Comparison of ENCODE assay signal across 14 cellular contexts in genomic region chr20:51358032-51358724, GRCh38.
A peak's percentile ranks its signal among the peaks of the same experiment; 100 is the strongest.
DNase-seq lines count a peak whose midpoint lies in the region; ATAC-seq and TF ChIP-seq lines count a peak whose summit lies in the region.
"Had no signal": no experiment of that assay in that cellular context is flagged by ENCODE, and none has a peak within 500 bp of the region (broad histone marks: within the 10 kb centered on the region; RNA-seq: fewer than 3 reads in every experiment).

No MANE protein-coding gene starts in this region.

- no peak for DNase-seq in PC-3
- no peak for DNase-seq in brain microvascular endothelial cell
- no peak for DNase-seq in NCI-H128 (lab: John Stamatoyannopoulos, UW; ENCODE audit: unreplicated experiment)
- DNase-seq in colonic mucosa = no peak
- DNase-seq in GM19238 (ENCODE audit: insufficient read length, low spot score) = no peak
- no peak for DNase-seq in left lung
- DNase-seq: CD4-positive, alpha-beta memory T cell; DMS153; DMS79; GDM1; H9; KG1 had no signal

- no peaks in the 10 kb centered on the region for H3K4me1 ChIP-seq in HEK293 (ENCODE audit: control insufficient read depth, insufficient read depth, low read length)
- peaks cover 55% of the 10 kb centered on the region for H3K4me1 ChIP-seq in PC-3 (ENCODE audit: insufficient read depth, low read length)
- no peaks in the 10 kb centered on the region for H3K4me1 ChIP-seq in colonic mucosa
- H3K4me1 ChIP-seq in left lung = no peaks in the 10 kb centered on the region

- H3K27me3 ChIP-seq in PC-3 (ENCODE audit: low read length) (no peaks in the 10 kb centered on the region), brain microvascular endothelial cell (replicated peaks) (no peaks in the 10 kb centered on the region), colonic mucosa (no peaks in the 10 kb centered on the region), left lung (no peaks in the 10 kb centered on the region)
- H3K27me3 ChIP-seq: BLaER1 had no signal

- no TSS peak for BruUV-seq in PC-3 (replicated peaks; lab: Mats Ljungman, UMichigan)

- POLR2A ChIA-PET in HEK293 (lab: Yijun Ruan, JAX) (no interaction called here), PC-3 (lab: Charles Lee; ENCODE audit: unreplicated experiment) (no interaction called here)

- no peak overlapping the region for H3K4me2 ChIP-seq in PC-3 (ENCODE audit: low read length)
- H3K4me2 ChIP-seq: BLaER1 had no signal

- H3K36me3 ChIP-seq in HEK293 (ENCODE audit: control insufficient read depth in 2 of 2, insufficient read depth in 1 of 2, low read length in 2 of 2) = no peaks in the 10 kb centered on the region
- no peaks in the 10 kb centered on the region for H3K36me3 ChIP-seq in PC-3 (ENCODE audit: low read depth, low read length)
- no peaks in the 10 kb centered on the region for H3K36me3 ChIP-seq in brain microvascular endothelial cell (replicated peaks)
- H3K36me3 ChIP-seq in colonic mucosa = no peaks in the 10 kb centered on the region
- no peaks in the 10 kb centered on the region for H3K36me3 ChIP-seq in left lung
- H3K36me3 ChIP-seq: BLaER1 had no signal

- H4K20me1 ChIP-seq in PC-3 (ENCODE audit: low read length) = no peaks in the 10 kb centered on the region
- H4K20me1 ChIP-seq: BLaER1 had no signal

- no peak overlapping the region for H3K4me3 ChIP-seq in HEK293 (ENCODE audit: low read depth, low read length)
- H3K4me3 ChIP-seq in PC-3 (ENCODE audit: low read length) = no peak overlapping the region
- no peak overlapping the region for H3K4me3 ChIP-seq in brain microvascular endothelial cell (ENCODE audit: low read depth, low read length)
- H3K4me3 ChIP-seq in colonic mucosa = no peak overlapping the region
- no peak overlapping the region for H3K4me3 ChIP-seq in left lung
- H3K4me3 ChIP-seq: BLaER1 had no signal

- no peak overlapping the region for H2AFZ ChIP-seq in PC-3 (ENCODE audit: low read length)

- CTCF ChIA-PET in HEK293 (lab: Yijun Ruan, JAX) = interaction anchor here (0.5 kb wide), 1 partner anchor 9 kb away, joined by 3 read pairs; no protein-coding TSS in a partner anchor
- CTCF ChIA-PET in PC-3 (lab: Charles Lee) = no interaction called here

- intact Hi-C loops in PC-3 (cut with micrococcal nuclease) (no loop called here), colonic mucosa (cut with DNase I) (no loop called here), left lung (cut with DNase I) (no loop called here)

- H3K9me3 ChIP-seq in HEK293 (ENCODE audit: control insufficient read depth, insufficient read depth, low read depth, low read length) (no peaks in the 10 kb centered on the region), PC-3 (ENCODE audit: low read length) (no peaks in the 10 kb centered on the region), colonic mucosa (no peaks in the 10 kb centered on the region), left lung (no peaks in the 10 kb centered on the region)

- H3K27ac ChIP-seq in HEK293 (ENCODE audit: extremely low read depth, low read depth, low read length) (no peak overlapping the region), PC-3 (ENCODE audit: low read length) (peak overlapping the region; percentile 91; the same call in 1 of the 2 replicates), brain microvascular endothelial cell (peak overlapping the region; percentile 100), colonic mucosa (no peak overlapping the region), left lung (no peak overlapping the region)
- H3K27ac ChIP-seq: BLaER1 had no signal

- no peaks in the 10 kb centered on the region for H3K79me2 ChIP-seq in PC-3 (ENCODE audit: low read length)

- H3K9me2 ChIP-seq in PC-3 (replicated peaks; ENCODE audit: low read length) = no peaks in the 10 kb centered on the region

- H3F3A ChIP-seq in PC-3 (ENCODE audit: low read length, unreplicated experiment) = peaks cover 3% of the 10 kb centered on the region

- ATAC-seq in PC-3 = no peak
- no peak for ATAC-seq in left lung

- TF ChIP-seq CTCF in HEK293 (tag by site-specific recombination; IDR thresholded peaks at IDR 0.05) (no peak), PC-3 (conservative IDR thresholded peaks at IDR 0.05; ENCODE audit: low read depth, low read length) (no peak), brain microvascular endothelial cell (IDR thresholded peaks at IDR 0.05; ENCODE audit: low read depth, low read length, missing control alignments) (no peak), colonic mucosa (IDR thresholded peaks at IDR 0.05) (no peak), left lung (IDR thresholded peaks at IDR 0.05) (no peak)

- in situ Hi-C loops in brain microvascular endothelial cell (cut with HindIII; ENCODE audit: low pct_ligation_motif_present, low sequenced_read_pairs) = no loop called here

- H3K9ac ChIP-seq in PC-3 (ENCODE audit: low read length) = no peak overlapping the region
- no peak overlapping the region for H3K9ac ChIP-seq in colonic mucosa (ENCODE audit: low read depth in 2 of 2, low read length in 2 of 2)
- H3K9ac ChIP-seq: BLaER1 had no signal

TF ChIP-seq in HEK293, 187 proteins besides CTCF, POLR2A, EP300 and RAD21 (continues in another document):
- TF ChIP-seq ZNF398 (tag by site-specific recombination; IDR thresholded peaks at IDR 0.05) (no peak), ZNF707 (tag by site-specific recombination; IDR thresholded peaks at IDR 0.05) (0 out of 2 replicates have a peak, but pooled peaks have one; percentile 29), PBX3 (CRISPR knock-in tag; IDR thresholded peaks at IDR 0.05) (no peak), ZNF362 (tag by site-specific recombination; IDR thresholded peaks at IDR 0.05) (no peak), ZNF530 (tag by site-specific recombination; IDR thresholded peaks at IDR 0.05; ENCODE audit: low read depth) (no peak), ZNF645 (tag by site-specific recombination; IDR thresholded peaks at IDR 0.05) (no peak), ZNF488 (tag by site-specific recombination; IDR thresholded peaks at IDR 0.05) (no peak), ZNF791 (tag by site-specific recombination; IDR thresholded peaks at IDR 0.05) (no peak), ZNF16 (tag by site-specific recombination; IDR thresholded peaks at IDR 0.05; ENCODE audit: low read depth) (no peak), ZNF423 (tag by site-specific recombination; IDR thresholded peaks at IDR 0.05) (no peak), SCRT2 (tag by site-specific recombination; IDR thresholded peaks at IDR 0.05) (no peak), ZBTB1 (tag by site-specific recombination; IDR thresholded peaks at IDR 0.05) (no peak), EGR2 (tag by site-specific recombination; IDR thresholded peaks at IDR 0.05; ENCODE audit: low read depth) (peak; percentile 96), ZNF133 (tag by site-specific recombination; IDR thresholded peaks at IDR 0.05) (no peak)

Comparison
In these comparisons a context has a peak if more than half of its experiments do, and no peak if none do; other contexts are left out.
1. H3K27ac ChIP-seq: peak in PC-3 (single experiment) and brain microvascular endothelial cell (single experiment); none in HEK293 (single experiment), colonic mucosa (single experiment) and left lung (0 of 2).